ENCODE assay signal across 17 cellular contexts in the genomic region with DNA sequence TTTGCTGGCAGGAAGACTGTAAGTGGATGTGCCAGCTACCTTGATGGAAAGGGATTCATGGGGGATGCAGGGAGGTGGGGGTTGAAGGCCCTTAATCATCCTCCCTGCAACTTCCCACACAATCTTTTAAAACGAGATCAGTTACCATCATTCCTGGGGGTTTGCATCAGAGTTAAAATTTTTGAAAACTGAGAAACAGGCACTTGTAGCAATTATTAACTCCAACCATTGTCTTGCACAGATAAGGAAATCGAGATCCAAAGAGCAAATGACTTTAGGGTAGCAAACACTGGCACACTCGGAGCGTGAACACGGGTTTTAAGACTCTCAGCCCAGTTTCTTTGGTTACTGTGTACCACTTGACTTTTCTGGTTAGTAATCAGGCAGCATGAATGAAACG. TPM values are rescaled to one million over a fixed set of nuclear protein-coding genes. Genes with fewer than 3 reads are reported as not detected.
DNase-seq lines count a peak whose midpoint lies in the region; ATAC-seq and TF ChIP-seq lines count a peak whose summit lies in the region.
"Had no signal": no experiment of that assay in that cellular context is flagged by ENCODE, and none has a peak within 500 bp of the region (broad histone marks: within the 10 kb centered on the region; RNA-seq: fewer than 3 reads in every experiment).

No MANE protein-coding gene starts in this region.

- CTCF ChIA-PET in activated CD4-positive, alpha-beta T cell treated with anti-CD3 and anti-CD28 coated beads, Interleukin-2, amount 10 ng/mL, durations not matched to agents 7 days and 5 days (lab: Charles Lee): no interaction called here

- H3K36me3 Mint-ChIP-seq in activated CD4-positive, alpha-beta T cell treated with anti-CD3 and anti-CD28 coated beads, Interleukin-2, amount 10 ng/mL, durations not matched to agents 7 days and 5 days (ENCODE audit: low read depth): peaks cover 27% of the 10 kb centered on the region
- no peaks in the 10 kb centered on the region for H3K36me3 Mint-ChIP-seq in neural crest cell (ENCODE audit: low read depth)

- H3K27ac Mint-ChIP-seq in activated CD4-positive, alpha-beta T cell treated with anti-CD3 and anti-CD28 coated beads, Interleukin-2, amount 10 ng/mL, durations not matched to agents 7 days and 5 days: peak overlapping the region; percentile 29
- peak overlapping the region; percentile 44 for H3K27ac Mint-ChIP-seq in neural crest cell (ENCODE audit: unreplicated experiment)
- H3K27ac Mint-ChIP-seq: CD8-positive, alpha-beta T cell had no signal

- POLR2A ChIA-PET in activated CD4-positive, alpha-beta T cell treated with anti-CD3 and anti-CD28 coated beads, Interleukin-2, amount 10 ng/mL, durations not matched to agents 7 days and 5 days (lab: Charles Lee): no interaction called here

- TF ChIP-seq CTCF in neural crest cell (conservative IDR thresholded peaks at IDR 0.05): no peak

- intact Hi-C loops in sciatic nerve (cut with DNase I): no loop called here

- H3K9me3 Mint-ChIP-seq in activated CD4-positive, alpha-beta T cell treated with anti-CD3 and anti-CD28 coated beads, Interleukin-2, amount 10 ng/mL, durations not matched to agents 7 days and 5 days: no peaks in the 10 kb centered on the region
- no peaks in the 10 kb centered on the region for H3K9me3 Mint-ChIP-seq in neural crest cell
- H3K9me3 Mint-ChIP-seq: CD8-positive, alpha-beta T cell had no signal

- no peak overlapping the region for H3K4me3 Mint-ChIP-seq in activated CD4-positive, alpha-beta T cell treated with anti-CD3 and anti-CD28 coated beads, Interleukin-2, amount 10 ng/mL, durations not matched to agents 7 days and 5 days
- no peak overlapping the region for H3K4me3 Mint-ChIP-seq in neural crest cell
- H3K4me3 Mint-ChIP-seq: CD8-positive, alpha-beta T cell had no signal

- no peak for DNase-seq in activated CD4-positive, alpha-beta T cell treated with anti-CD3 and anti-CD28 coated beads, Interleukin-2, amount 10 ng/mL, durations not matched to agents 7 days and 5 days
- DNase-seq in activated CD4-positive, alpha-beta T cell treated with anti-CD3 and anti-CD28 coated beads for 48 hours: no peak
- DNase-seq in fibroblast of peridontal ligament (ENCODE audit: extremely low read depth) (peak; percentile 2), neural crest cell (ENCODE audit: low read depth, low spot score) (no peak), sciatic nerve (ENCODE audit: low spot score) (no peak), NCI-H2196 treated with DMSO at 0.1 percent for 48 hours (lab: John Stamatoyannopoulos, UW; ENCODE audit: unreplicated experiment) (no peak)
- no peak for DNase-seq in stimulated activated CD4-positive, alpha-beta T cell treated with anti-CD3 and anti-CD28 coated beads, Interleukin-4, amount 100 ng/mL, for 1 hour
- DNase-seq: 8988T; CD8-positive, alpha-beta T cell; DMS79 treated with DMSO at 0.1 percent for 48 hours; GF-D8; NCI-H1417 treated with DMSO at 0.1 percent for 48 hours; NCI-H1930; NCI-H774; SJCRH30; SW 1271 had no signal

- peaks cover 17% of the 10 kb centered on the region for H3K4me1 Mint-ChIP-seq in activated CD4-positive, alpha-beta T cell treated with anti-CD3 and anti-CD28 coated beads, Interleukin-2, amount 10 ng/mL, durations not matched to agents 7 days and 5 days
- peaks cover 35% of the 10 kb centered on the region for H3K4me1 Mint-ChIP-seq in neural crest cell

- ATAC-seq in sciatic nerve: no peak
- ATAC-seq in GM19397 (IDR thresholded peaks at IDR 0.05; ENCODE audit: unreplicated experiment): no peak
- ATAC-seq: CD8-positive, alpha-beta T cell had no signal

- H3K27me3 Mint-ChIP-seq in activated CD4-positive, alpha-beta T cell treated with anti-CD3 and anti-CD28 coated beads, Interleukin-2, amount 10 ng/mL, durations not matched to agents 7 days and 5 days: no peaks in the 10 kb centered on the region
- no peaks in the 10 kb centered on the region for H3K27me3 Mint-ChIP-seq in neural crest cell (ENCODE audit: low read depth)

RNA-seq across cellular contexts. Expression of a gene that starts 41.9 kb away (rescaled TPM):
- 10 to 100 TPM; 21.5 to 25.5 TPM for total RNA-seq in activated CD4-positive, alpha-beta T cell treated with anti-CD3 and anti-CD28 coated beads, Interleukin-2, amount 10 ng/mL, durations not matched to agents 7 days and 5 days
- total RNA-seq in neural crest cell (6.0 and 7.7 TPM in 2 replicates), sciatic nerve (36.7 TPM)
